Comparison of ENCODE assay signal across 26 cellular contexts in the genomic region with DNA sequence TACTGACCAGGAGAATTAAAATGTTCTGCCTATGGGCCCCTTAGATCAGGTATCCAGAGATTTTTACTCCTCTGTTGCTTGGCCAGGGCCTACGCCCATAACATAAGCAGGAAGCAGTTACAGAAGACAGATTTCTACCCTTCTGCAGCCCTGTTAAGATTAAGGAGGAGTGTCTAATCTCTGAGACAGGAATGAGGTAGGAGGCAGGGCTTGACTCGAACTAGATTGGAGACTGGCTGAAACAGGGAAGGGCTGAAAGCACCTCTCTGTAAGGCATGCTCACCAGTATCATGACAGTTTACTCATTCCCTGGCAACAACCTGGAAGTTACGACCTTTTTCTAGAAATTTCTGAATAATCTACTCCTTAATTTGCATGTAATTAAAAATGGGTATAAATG. TPM values are rescaled to one million over a fixed set of nuclear protein-coding genes. Genes with fewer than 3 reads are reported as not detected.
"Had no signal": no experiment of that assay in that cellular context is flagged by ENCODE, and none has a peak within 500 bp of the region (broad histone marks: within the 10 kb centered on the region; RNA-seq: fewer than 3 reads in every experiment).

No MANE protein-coding gene starts in this region.

- H3K9me3 ChIP-seq: gastrocnemius medialis, heart left ventricle, tibial artery had no signal

- DNase-seq: activated CD4-positive, alpha-beta T cell treated with anti-CD3 and anti-CD28 coated beads for 48 hours; activated CD4-positive, CD25-positive, alpha-beta regulatory T cell; activated CD8-positive, alpha-beta T cell treated with anti-CD3 and anti-CD28 coated beads, Interleukin-2, amount 10 ng/mL, durations not matched to agents 7 days and 5 days; activated naive CD4-positive, alpha-beta T cell treated with anti-CD3 and anti-CD28 coated beads for 36 hours; activated naive CD8-positive, alpha-beta T cell treated with anti-CD3 and anti-CD28 coated beads, Interleukin-2, amount 50 U/mL, for 24 hours; activated T-cell treated with anti-CD3 and anti-CD28 coated beads, Interleukin-2, amount 50 U/mL, for 24 hours; aorta; brain microvascular endothelial cell; erythroblast; gastrocnemius medialis; heart left ventricle; naive thymus-derived CD4-positive, alpha-beta T cell; stimulated activated naive B cell treated with anti-CD40 and anti-IgM and Interleukin-4, amounts not matched to agents 10 μg/mL and 1 μg/mL and 100 μg/mL, for 72 hours; T-helper 17 cell; tibial artery had no signal

- H3K9me3 Mint-ChIP-seq: activated naive CD4-positive, alpha-beta T cell treated with anti-CD3 and anti-CD28 coated beads for 36 hours; activated naive CD8-positive, alpha-beta T cell treated with anti-CD3 and anti-CD28 coated beads, Interleukin-2, amount 50 U/mL, for 24 hours; activated T-cell treated with anti-CD3 and anti-CD28 coated beads, Interleukin-2, amount 50 U/mL, for 24 hours; activated T-helper 2 cell treated with anti-CD3 and anti-CD28 coated beads, Interferon-gamma antibody, Interleukin-2, Interleukin-4, amounts not matched to agents 10 μg/mL and 5 μg/mL and 100 μg/mL, durations not matched to agents 14 hours and 24 hours and 36 hours; central memory CD8-positive, alpha-beta T cell; memory B cell; naive thymus-derived CD4-positive, alpha-beta T cell; stimulated activated naive B cell treated with anti-CD40 and anti-IgM and Interleukin-4, amounts not matched to agents 10 μg/mL and 1 μg/mL and 100 μg/mL, for 72 hours had no signal

- H3K4me3 Mint-ChIP-seq: activated CD8-positive, alpha-beta T cell treated with anti-CD3 and anti-CD28 coated beads, Interleukin-2, amount 10 ng/mL, durations not matched to agents 7 days and 5 days; activated naive CD4-positive, alpha-beta T cell treated with anti-CD3 and anti-CD28 coated beads for 36 hours; activated naive CD8-positive, alpha-beta T cell treated with anti-CD3 and anti-CD28 coated beads, Interleukin-2, amount 50 U/mL, for 24 hours; activated T-cell treated with anti-CD3 and anti-CD28 coated beads, Interleukin-2, amount 50 U/mL, for 24 hours; central memory CD8-positive, alpha-beta T cell; memory B cell; naive thymus-derived CD4-positive, alpha-beta T cell; stimulated activated naive B cell treated with anti-CD40 and anti-IgM and Interleukin-4, amounts not matched to agents 10 μg/mL and 1 μg/mL and 100 μg/mL, for 72 hours; T-helper 17 cell had no signal

- H3K27ac Mint-ChIP-seq: activated CD8-positive, alpha-beta T cell treated with anti-CD3 and anti-CD28 coated beads, Interleukin-2, amount 10 ng/mL, durations not matched to agents 7 days and 5 days; activated naive CD4-positive, alpha-beta T cell treated with anti-CD3 and anti-CD28 coated beads for 36 hours; activated naive CD8-positive, alpha-beta T cell treated with anti-CD3 and anti-CD28 coated beads, Interleukin-2, amount 50 U/mL, for 24 hours; activated T-cell treated with anti-CD3 and anti-CD28 coated beads, Interleukin-2, amount 50 U/mL, for 24 hours; activated T-helper 2 cell treated with anti-CD3 and anti-CD28 coated beads, Interferon-gamma antibody, Interleukin-2, Interleukin-4, amounts not matched to agents 10 μg/mL and 5 μg/mL and 100 μg/mL, durations not matched to agents 14 hours and 24 hours and 36 hours; memory B cell; naive thymus-derived CD4-positive, alpha-beta T cell; stimulated activated naive B cell treated with anti-CD40 and anti-IgM and Interleukin-4, amounts not matched to agents 10 μg/mL and 1 μg/mL and 100 μg/mL, for 72 hours; T-helper 17 cell had no signal

- H3K27ac ChIP-seq: brain microvascular endothelial cell, coronary artery, gastrocnemius medialis, heart left ventricle, parathyroid adenoma, tibial artery had no signal

- H3K27me3 Mint-ChIP-seq: activated T-cell treated with anti-CD3 and anti-CD28 coated beads, Interleukin-2, amount 50 U/mL, for 24 hours had no signal

- FAIRE-seq: endometrium had no signal

- H3K4me3 ChIP-seq: coronary artery, gastrocnemius medialis, heart left ventricle, tibial artery had no signal

- ATAC-seq: activated CD8-positive, alpha-beta T cell treated with anti-CD3 and anti-CD28 coated beads, Interleukin-2, amount 10 ng/mL, durations not matched to agents 7 days and 5 days; activated naive CD8-positive, alpha-beta T cell treated with anti-CD3 and anti-CD28 coated beads, Interleukin-2, amount 50 U/mL, for 24 hours; gastrocnemius medialis; heart left ventricle; naive thymus-derived CD4-positive, alpha-beta T cell; sciatic nerve; T-helper 17 cell had no signal

- H3K9ac ChIP-seq: parathyroid adenoma had no signal

- H3K4me1 ChIP-seq: gastrocnemius medialis, parathyroid adenoma, tibial artery had no signal

- H3K4me1 Mint-ChIP-seq: activated naive CD8-positive, alpha-beta T cell treated with anti-CD3 and anti-CD28 coated beads, Interleukin-2, amount 50 U/mL, for 24 hours; central memory CD8-positive, alpha-beta T cell; memory B cell; naive thymus-derived CD4-positive, alpha-beta T cell; stimulated activated naive B cell treated with anti-CD40 and anti-IgM and Interleukin-4, amounts not matched to agents 10 μg/mL and 1 μg/mL and 100 μg/mL, for 72 hours had no signal

- H2AFZ ChIP-seq: parathyroid adenoma had no signal

- H3K36me3 Mint-ChIP-seq: memory B cell; naive thymus-derived CD4-positive, alpha-beta T cell; stimulated activated naive B cell treated with anti-CD40 and anti-IgM and Interleukin-4, amounts not matched to agents 10 μg/mL and 1 μg/mL and 100 μg/mL, for 72 hours had no signal

- H3K27me3 ChIP-seq: gastrocnemius medialis had no signal

- H3K36me3 ChIP-seq: brain microvascular endothelial cell, gastrocnemius medialis, heart left ventricle, tibial artery had no signal

- H3K79me2 ChIP-seq: parathyroid adenoma had no signal

RNA-seq across cellular contexts. Expression of gene PLA2G4D, which starts 16.7 kb away (rescaled TPM):
- total RNA-seq: activated CD8-positive, alpha-beta T cell treated with anti-CD3 and anti-CD28 coated beads, Interleukin-2, amount 10 ng/mL, durations not matched to agents 7 days and 5 days; activated naive CD4-positive, alpha-beta T cell treated with anti-CD3 and anti-CD28 coated beads for 36 hours; activated T-helper 2 cell treated with anti-CD3 and anti-CD28 coated beads, Interferon-gamma antibody, Interleukin-2, Interleukin-4, amounts not matched to agents 10 μg/mL and 5 μg/mL and 100 μg/mL, durations not matched to agents 14 hours and 24 hours and 36 hours; aorta; heart left ventricle; kidney epithelial cell; liver; mucosa of gallbladder; naive thymus-derived CD4-positive, alpha-beta T cell; sciatic nerve; T-helper 17 cell; urinary bladder had no signal
- polyA plus RNA-seq: aorta; heart left ventricle; liver; naive thymus-derived CD4-positive, alpha-beta T cell had no signal

RNA-seq across cellular contexts. Expression of gene PLA2G4E, which starts 56.8 kb away (rescaled TPM):
- total RNA-seq: activated CD8-positive, alpha-beta T cell treated with anti-CD3 and anti-CD28 coated beads, Interleukin-2, amount 10 ng/mL, durations not matched to agents 7 days and 5 days; activated naive CD4-positive, alpha-beta T cell treated with anti-CD3 and anti-CD28 coated beads for 36 hours; activated T-helper 2 cell treated with anti-CD3 and anti-CD28 coated beads, Interferon-gamma antibody, Interleukin-2, Interleukin-4, amounts not matched to agents 10 μg/mL and 5 μg/mL and 100 μg/mL, durations not matched to agents 14 hours and 24 hours and 36 hours; aorta; gastrocnemius medialis; kidney epithelial cell; liver; naive thymus-derived CD4-positive, alpha-beta T cell; sciatic nerve; T-helper 17 cell; urinary bladder had no signal
- polyA plus RNA-seq: aorta; liver; naive thymus-derived CD4-positive, alpha-beta T cell had no signal
